Comparison of ENCODE assay signal across 11 cellular contexts in genomic region chr12:42161529-42161928, GRCh38.
"Had no signal": no experiment of that assay in that cellular context is flagged by ENCODE, and none has a peak within 500 bp of the region (broad histone marks: within the 10 kb centered on the region; RNA-seq: fewer than 3 reads in every experiment).

No MANE protein-coding gene starts in this region.

- H3K27ac Mint-ChIP-seq: activated naive CD8-positive, alpha-beta T cell treated with anti-CD3 and anti-CD28 coated beads, Interleukin-2, amount 10 ng/mL, durations not matched to agents 7 days and 5 days had no signal

- FAIRE-seq: pancreas had no signal

- H3K4me1 ChIP-seq: breast epithelium, vagina had no signal

- H3K4me3 ChIP-seq: breast epithelium, pancreas, SK-N-MC, thyroid gland, vagina had no signal

- H3K27me3 ChIP-seq: breast epithelium, foreskin keratinocyte, pancreas, thyroid gland, vagina had no signal

- ATAC-seq: foreskin keratinocyte, pancreas had no signal

- H3K9me3 ChIP-seq: breast epithelium, pancreas, thyroid gland, vagina had no signal

- DNase-seq: activated effector memory CD4-positive, alpha-beta T cell treated with anti-CD3 and anti-CD28 coated beads, Interleukin-2, amount 50 U/mL, for 16 hours; activated naive CD8-positive, alpha-beta T cell treated with anti-CD3 and anti-CD28 coated beads, Interleukin-2, amount 10 ng/mL, durations not matched to agents 7 days and 5 days; aorta; pancreas; stimulated activated CD4-positive, alpha-beta T cell treated with anti-CD3 and anti-CD28 coated beads, Interleukin-4, amount 100 ng/mL, for 1 hour; T-helper 1 cell; thyroid gland had no signal

- H3K27ac ChIP-seq: breast epithelium, foreskin keratinocyte, pancreas, SK-N-MC, thyroid gland, vagina had no signal

- H3K4me3 Mint-ChIP-seq: activated naive CD8-positive, alpha-beta T cell treated with anti-CD3 and anti-CD28 coated beads, Interleukin-2, amount 10 ng/mL, durations not matched to agents 7 days and 5 days had no signal

- H3K27me3 Mint-ChIP-seq: activated naive CD8-positive, alpha-beta T cell treated with anti-CD3 and anti-CD28 coated beads, Interleukin-2, amount 10 ng/mL, durations not matched to agents 7 days and 5 days had no signal
